7 cellular contexts compared by ENCODE assay signal in genomic region chr11:121194731-121195596, GRCh38.
A peak's percentile ranks its signal among the peaks of the same experiment; 100 is the strongest.
DNase-seq lines count a peak whose midpoint lies in the region; ATAC-seq and TF ChIP-seq lines count a peak whose summit lies in the region.

No MANE protein-coding gene starts in this region.

- POLR2A ChIA-PET in activated CD8-positive, alpha-beta T cell treated with anti-CD3 and anti-CD28 coated beads, Interleukin-2, amount 10 ng/mL, durations not matched to agents 7 days and 5 days (lab: Charles Lee), result no interaction called here

- H3K27ac Mint-ChIP-seq in activated CD8-positive, alpha-beta T cell treated with anti-CD3 and anti-CD28 coated beads, Interleukin-2, amount 10 ng/mL, durations not matched to agents 7 days and 5 days, result no peak overlapping the region
- no peak overlapping the region for H3K27ac Mint-ChIP-seq in naive B cell

- H3K4me3 ChIP-seq in GM12865 (ENCODE audit: low read depth, low read length), result no peak overlapping the region

- H3K4me1 Mint-ChIP-seq in activated CD8-positive, alpha-beta T cell treated with anti-CD3 and anti-CD28 coated beads, Interleukin-2, amount 10 ng/mL, durations not matched to agents 7 days and 5 days (ENCODE audit: low read depth), result no peaks in the 10 kb centered on the region
- H3K4me1 Mint-ChIP-seq in naive B cell, result peaks cover 0 to 8% (median 4%) of the 10 kb centered on the region in 3 donors

- ATAC-seq in HG03139 (IDR thresholded peaks at IDR 0.05; ENCODE audit: unreplicated experiment), result peak; percentile 73
- ATAC-seq in activated CD8-positive, alpha-beta T cell treated with anti-CD3 and anti-CD28 coated beads, Interleukin-2, amount 10 ng/mL, durations not matched to agents 7 days and 5 days, result peak; percentile 84
- ATAC-seq in naive B cell (ENCODE audit: low read depth in 2 of 2), result peak; percentile 75 to 81

- peaks cover 24% of the 10 kb centered on the region for H3K27me3 Mint-ChIP-seq in activated CD8-positive, alpha-beta T cell treated with anti-CD3 and anti-CD28 coated beads, Interleukin-2, amount 10 ng/mL, durations not matched to agents 7 days and 5 days (ENCODE audit: low read depth)
- H3K27me3 Mint-ChIP-seq in naive B cell, result peaks cover 25 to 32% (median 30%) of the 10 kb centered on the region in 3 donors

- CTCF ChIA-PET in activated CD8-positive, alpha-beta T cell treated with anti-CD3 and anti-CD28 coated beads, Interleukin-2, amount 10 ng/mL, durations not matched to agents 7 days and 5 days (lab: Charles Lee), result interaction anchor here (0.6 to 2.4 kb wide), 49 partner anchors 8 to 693 kb away, joined by 3 to 19 read pairs (median 4); partner anchors contain the start of genes GRIK4 and SC5D

- H3K9me3 Mint-ChIP-seq in activated CD8-positive, alpha-beta T cell treated with anti-CD3 and anti-CD28 coated beads, Interleukin-2, amount 10 ng/mL, durations not matched to agents 7 days and 5 days (ENCODE audit: insufficient read depth), result no peaks in the 10 kb centered on the region
- H3K9me3 Mint-ChIP-seq in naive B cell, result peaks cover 0 to 2% (median 0%) of the 10 kb centered on the region in 7 donors

- no peaks in the 10 kb centered on the region for H3K36me3 Mint-ChIP-seq in activated CD8-positive, alpha-beta T cell treated with anti-CD3 and anti-CD28 coated beads, Interleukin-2, amount 10 ng/mL, durations not matched to agents 7 days and 5 days (ENCODE audit: low read depth)
- H3K36me3 Mint-ChIP-seq in naive B cell, result peaks cover 0 to 2% of the 10 kb centered on the region in 2 donors

- DNase-seq in GM12865 (ENCODE audit: low read depth) (peak; percentile 82), NCI-H524 (lab: John Stamatoyannopoulos, UW) (peak; percentile 31 to 77), epidermal melanocyte (ENCODE audit: insufficient read length, low spot score) (peak; percentile 28), naive B cell (peak; percentile 53), stromal cell of bone marrow (ENCODE audit: low read depth) (peak; percentile 38)
- DNase-seq in activated CD8-positive, alpha-beta T cell treated with anti-CD3 and anti-CD28 coated beads, Interleukin-2, amount 10 ng/mL, durations not matched to agents 7 days and 5 days, result peak; percentile 79

- peak; percentile 76 for TF ChIP-seq CTCF in GM12865 (IDR thresholded peaks at IDR 0.05; ENCODE audit: insufficient read depth, low read depth, low read length, missing control alignments)

- no peak overlapping the region for H3K4me3 Mint-ChIP-seq in activated CD8-positive, alpha-beta T cell treated with anti-CD3 and anti-CD28 coated beads, Interleukin-2, amount 10 ng/mL, durations not matched to agents 7 days and 5 days
- no peak overlapping the region for H3K4me3 Mint-ChIP-seq in naive B cell

Comparison
In these comparisons a context has a peak if more than half of its experiments do, and no peak if none do; other contexts are left out.
1. DNase-seq: peak in every context shown above with its lines; median percentile 82 in GM12865; 79 in activated CD8-positive, alpha-beta T cell treated with anti-CD3 and anti-CD28 coated beads, Interleukin-2, amount 10 ng/mL, durations not matched to agents 7 days and 5 days; 54 in NCI-H524; 53 in naive B cell; 38 in stromal cell of bone marrow; 28 in epidermal melanocyte.